In genomic region chr7:107911981-107912380, GRCh38 we compare ENCODE assay signal across 28 cellular contexts.
"Had no signal": no experiment of that assay in that cellular context is flagged by ENCODE, and none has a peak within 500 bp of the region (broad histone marks: within the 10 kb centered on the region; RNA-seq: fewer than 3 reads in every experiment).

No MANE protein-coding gene starts in this region.

- H3K4me3 ChIP-seq: dorsolateral prefrontal cortex, esophagus muscularis mucosa, gastroesophageal sphincter, heart left ventricle, hepatocyte, lung, neural progenitor cell, smooth muscle cell, stomach, testis, tibial artery had no signal

- H3K4me1 Mint-ChIP-seq: mesothelial cell of epicardium, nephron, neural progenitor cell had no signal

- H3K4me3 Mint-ChIP-seq: memory B cell; mesothelial cell of epicardium; nephron; neural progenitor cell; stimulated activated effector memory CD8-positive, alpha-beta T cell treated with anti-CD3 and anti-CD28 coated beads, Interleukin-12 subunit alpha, Interleukin-12 subunit beta, amount 100 ng/mL, for 72 hours; type B pancreatic cell had no signal

- DNase-seq: cortex of kidney; dorsolateral prefrontal cortex; effector CD4-positive, alpha-beta T cell; foreskin keratinocyte; heart left ventricle; kidney; naive thymus-derived CD4-positive, alpha-beta T cell; stimulated activated CD4-positive, alpha-beta T cell treated with anti-CD3 and anti-CD28 coated beads, Interleukin-12 subunit alpha, Interleukin-12 subunit beta, amount 100 ng/mL, for 4 hours; stimulated activated CD4-positive, alpha-beta T cell treated with anti-CD3 and anti-CD28 coated beads, Interleukin-1b, Interleukin-23, amount 100 ng/mL, for 48 hours; stimulated activated CD4-positive, alpha-beta T cell treated with anti-CD3 and anti-CD28 coated beads, Interleukin-4, amount 100 ng/mL, for 1 hour; stimulated activated naive CD4-positive, alpha-beta T cell treated with Interleukin-2 at 50 U/mL for 16 hours; stomach; testis; tibial artery had no signal

- H3K27ac Mint-ChIP-seq: memory B cell; mesothelial cell of epicardium; nephron; neural progenitor cell; progenitor cell of endocrine pancreas; stimulated activated effector memory CD8-positive, alpha-beta T cell treated with anti-CD3 and anti-CD28 coated beads, Interleukin-12 subunit alpha, Interleukin-12 subunit beta, amount 100 ng/mL, for 72 hours; type B pancreatic cell had no signal

- H3K27me3 Mint-ChIP-seq: memory B cell; naive thymus-derived CD4-positive, alpha-beta T cell; progenitor cell of endocrine pancreas; type B pancreatic cell had no signal

- ATAC-seq: foreskin keratinocyte; gastroesophageal sphincter; heart left ventricle; left lobe of liver; naive thymus-derived CD4-positive, alpha-beta T cell; sciatic nerve; stimulated activated effector memory CD8-positive, alpha-beta T cell treated with anti-CD3 and anti-CD28 coated beads, Interleukin-12 subunit alpha, Interleukin-12 subunit beta, amount 100 ng/mL, for 72 hours had no signal

- H3K27me3 ChIP-seq: dorsolateral prefrontal cortex, esophagus muscularis mucosa, foreskin keratinocyte, gastroesophageal sphincter, heart left ventricle, hepatocyte, neural progenitor cell, stomach, testis, tibial artery had no signal

- FAIRE-seq: kidney had no signal

- H3K9me3 Mint-ChIP-seq: neural progenitor cell, type B pancreatic cell had no signal
